13 cellular contexts compared by ENCODE assay signal in the genomic region with DNA sequence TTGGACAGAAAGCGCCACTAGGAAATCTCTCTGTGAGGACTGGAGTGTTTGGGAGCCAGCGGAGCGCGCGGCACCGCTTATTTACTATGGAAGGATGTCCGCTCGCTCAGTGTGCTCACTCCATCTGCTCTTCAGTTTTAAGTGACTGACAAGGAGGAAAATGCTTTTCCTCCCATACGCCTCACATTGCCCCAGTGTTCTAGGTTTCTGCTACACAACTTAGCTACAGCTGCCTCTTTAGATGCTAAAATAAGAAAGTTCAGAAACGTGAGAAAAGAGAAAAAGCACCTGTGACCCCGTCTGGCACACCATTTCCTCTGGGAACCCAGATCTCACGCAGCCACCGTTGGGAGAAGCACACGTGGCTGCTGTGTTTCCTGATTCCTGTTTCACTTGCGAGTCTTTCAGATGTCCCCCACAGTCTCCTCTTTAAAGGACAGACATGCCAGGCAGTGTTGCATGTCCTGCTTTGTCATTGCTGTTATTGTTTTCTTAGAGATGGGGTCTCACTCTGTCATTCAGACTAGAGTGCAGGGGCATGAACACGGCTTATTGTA. TPM values are rescaled to one million over a fixed set of nuclear protein-coding genes. Genes with fewer than 3 reads are reported as not detected.
DNase-seq lines count a peak whose midpoint lies in the region; ATAC-seq and TF ChIP-seq lines count a peak whose summit lies in the region.
"Had no signal": no experiment of that assay in that cellular context is flagged by ENCODE, and none has a peak within 500 bp of the region (broad histone marks: within the 10 kb centered on the region; RNA-seq: fewer than 3 reads in every experiment).

No MANE protein-coding gene starts in this region.

- peak overlapping the region; percentile 39 for H3K27ac ChIP-seq in cingulate gyrus (ENCODE audit: low read depth, low read length)

- H3K27ac Mint-ChIP-seq in osteocyte (ENCODE audit: unreplicated experiment) = peak overlapping the region; percentile 53
- H3K27ac Mint-ChIP-seq: B cell had no signal

- no peaks in the 10 kb centered on the region for H3K9me3 Mint-ChIP-seq in osteocyte (ENCODE audit: unreplicated experiment)

- POLR2A ChIA-PET in GM10248 (lab: Yijun Ruan, JAX) = no interaction called here

- H3K36me3 Mint-ChIP-seq in osteocyte (ENCODE audit: unreplicated experiment) = peaks cover 9% of the 10 kb centered on the region

- CTCF ChIA-PET in GM10248 (lab: Yijun Ruan, JAX) = interaction anchor here (1.4 to 1.8 kb wide), 5 partner anchors 12 to 258 kb away, joined by 3 to 6 read pairs (median 4); a partner anchor contains a TSS

- no peaks in the 10 kb centered on the region for H3K27me3 Mint-ChIP-seq in osteocyte (ENCODE audit: unreplicated experiment)
- H3K27me3 Mint-ChIP-seq: B cell had no signal

- ATAC-seq in GM21423 (IDR thresholded peaks at IDR 0.05; ENCODE audit: unreplicated experiment) (peak; percentile 47), HG03457 (IDR thresholded peaks at IDR 0.05; ENCODE audit: unreplicated experiment) (no peak), HG02642 (IDR thresholded peaks at IDR 0.05; ENCODE audit: poor library complexity, unreplicated experiment) (no peak), HG02588 (IDR thresholded peaks at IDR 0.05; ENCODE audit: unreplicated experiment) (no peak)

- H3K4me3 Mint-ChIP-seq in osteocyte (ENCODE audit: unreplicated experiment) = no peak overlapping the region
- H3K4me3 Mint-ChIP-seq: B cell had no signal

- no peak for TF ChIP-seq CTCF in osteocyte (IDR thresholded peaks at IDR 0.05)
- no peak for TF ChIP-seq CTCF in GM10248 (IDR thresholded peaks at IDR 0.05; ENCODE audit: control extremely low read depth, extremely low read depth, low read depth, missing control alignments)

- peaks cover 24% of the 10 kb centered on the region for H3K4me1 Mint-ChIP-seq in osteocyte (ENCODE audit: unreplicated experiment)
- H3K4me1 Mint-ChIP-seq: B cell had no signal

- peak; percentile 16 for DNase-seq in CD1c-positive myeloid dendritic cell (ENCODE audit: extremely low spot score)
- DNase-seq in osteocyte (ENCODE audit: extremely low spot score, unreplicated experiment) = no peak
- no peak for DNase-seq in GM10248 (ENCODE audit: extremely low spot score)
- DNase-seq: activated T-cell treated with anti-CD3 and anti-CD28 coated beads for 4 hours, cortex of kidney, midbrain had no signal

RNA-seq across cellular contexts. Expression of a gene that starts 11.7 kb away (rescaled TPM):
- total RNA-seq in osteocyte = 2.0 and 6.2 TPM in 2 replicates

RNA-seq across cellular contexts. Expression of a gene that starts 16.0 kb away (rescaled TPM):
- 7.1 and 7.2 TPM in 2 replicates for total RNA-seq in osteocyte

RNA-seq across cellular contexts. Expression of a gene that starts 50.8 kb away (rescaled TPM):
- total RNA-seq in osteocyte = 22.9 and 25.3 TPM in 2 replicates

RNA-seq across cellular contexts. Expression of a gene that starts 51.9 kb away (rescaled TPM):
- total RNA-seq in osteocyte = 0.59 and 0.78 TPM in 2 replicates
- total RNA-seq: B cell, M059J had no signal
